ENCODE assay signal across 22 cellular contexts in the genomic region with DNA sequence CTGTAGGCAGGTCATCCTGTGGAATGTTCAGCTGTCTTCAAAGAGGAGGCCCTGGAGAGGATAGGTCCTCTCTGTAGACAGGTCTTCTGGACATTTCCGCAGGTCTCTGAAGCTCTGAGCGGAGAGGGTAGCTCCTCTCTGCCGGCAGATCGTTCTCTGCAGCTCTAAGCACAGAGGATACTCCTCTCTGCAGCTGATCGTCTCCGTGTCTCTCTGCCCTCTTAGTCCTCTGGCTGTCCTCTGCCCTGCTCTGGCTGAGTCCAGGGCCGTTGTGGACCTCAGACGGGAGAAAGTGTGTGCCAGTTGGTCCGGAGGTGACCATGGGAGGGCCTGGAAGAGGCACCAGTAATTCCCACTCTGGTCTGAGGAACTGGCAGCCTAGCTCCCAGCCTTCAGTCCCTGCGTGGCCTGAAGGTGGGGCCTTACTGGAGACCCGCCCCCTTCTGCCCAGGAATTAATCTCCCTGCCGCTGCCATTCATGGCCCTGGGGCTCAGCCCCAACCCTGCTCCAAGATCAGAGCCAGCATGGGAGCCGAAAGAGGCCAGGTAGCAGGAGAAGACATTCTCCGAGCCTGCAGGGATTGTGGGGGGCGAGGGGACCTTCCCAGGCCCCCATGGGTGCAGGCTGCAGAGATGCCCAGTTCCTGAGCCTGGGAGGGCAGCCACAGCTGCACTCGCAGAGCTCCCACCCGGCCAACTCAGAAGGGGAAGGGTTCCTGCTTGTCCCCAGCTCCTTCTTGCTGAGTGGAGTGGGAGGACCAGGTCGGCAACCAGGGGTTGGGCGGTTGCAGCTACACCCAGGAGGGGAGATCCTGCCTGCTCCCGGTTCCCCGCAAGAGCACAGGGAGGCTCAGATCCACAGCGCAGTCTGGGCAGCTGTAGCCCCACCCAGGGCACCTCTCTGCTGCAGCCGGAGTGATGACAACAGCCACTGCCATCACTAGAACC.
DNase-seq lines count a peak whose midpoint lies in the region; ATAC-seq and TF ChIP-seq lines count a peak whose summit lies in the region.
"Had no signal": no experiment of that assay in that cellular context is flagged by ENCODE, and none has a peak within 500 bp of the region (broad histone marks: within the 10 kb centered on the region; RNA-seq: fewer than 3 reads in every experiment).

No MANE protein-coding gene starts in this region.

- peak overlapping the region in 1 of 2 experiments; percentile 29; a peak in 1 of 4 replicates for H3K4me3 ChIP-seq in SK-N-SH (ENCODE audit: low read depth in 2 of 2, low read length in 1 of 2)
- H3K4me3 ChIP-seq in trophoblast cell (ENCODE audit: low read depth, low read length), result no peak overlapping the region
- H3K4me3 ChIP-seq in aorta (ENCODE audit: low read length in 2 of 2), result no peak overlapping the region
- H3K4me3 ChIP-seq: K562, MG63 had no signal

- DNase-seq in SK-N-SH (no peak), chondrocyte (ENCODE audit: low spot score) (peak; percentile 76), trophoblast cell (no peak), aorta (no peak), putamen (ENCODE audit: low spot score) (no peak)
- DNase-seq: 8988T; Calu3; CD8-positive, alpha-beta memory T cell; DMS153; MG63; NCI-H1417 treated with DMSO at 0.1 percent for 48 hours; NCI-H187; NCI-H2227 treated with DMSO at 0.1 percent for 48 hours; NCI-H524; NCI-H774; OCI-M1 had no signal

- peak; percentile 38 for ATAC-seq in SK-N-SH treated with all-trans-retinoic acid at 6 μM for 48 hours
- ATAC-seq in aorta (ENCODE audit: low FRiP score), result peak; percentile 46
- ATAC-seq in HG02642 (IDR thresholded peaks at IDR 0.05; ENCODE audit: poor library complexity, unreplicated experiment), result no peak
- ATAC-seq in HG03159 (IDR thresholded peaks at IDR 0.05; ENCODE audit: unreplicated experiment), result no peak
- ATAC-seq: K562, Right ventricle myocardium inferior had no signal

- H3K27me3 ChIP-seq in SK-N-SH (ENCODE audit: insufficient read depth), result no peaks in the 10 kb centered on the region
- H3K27me3 ChIP-seq in trophoblast cell (ENCODE audit: insufficient read depth, low read length), result no peaks in the 10 kb centered on the region
- H3K27me3 ChIP-seq in aorta (ENCODE audit: control insufficient read depth in 1 of 2, insufficient read depth in 2 of 2, low read length in 1 of 2), result no peaks in the 10 kb centered on the region
- H3K27me3 ChIP-seq: MG63 had no signal

- TF ChIP-seq RAD21 in SK-N-SH (IDR thresholded peaks at IDR 0.05; ENCODE audit: low read length), result no peak

- POLR2A ChIA-PET in SK-N-SH (lab: Yijun Ruan, JAX), result no interaction called here

- H2AFZ ChIP-seq in SK-N-SH (ENCODE audit: low read depth), result no peak overlapping the region
- H2AFZ ChIP-seq in trophoblast cell (ENCODE audit: insufficient read depth, low read length, poor library complexity), result no peak overlapping the region

- intact Hi-C loops in aorta (cut with DNase I), result no loop called here

- peak overlapping the region; percentile 5 for H4K12ac ChIP-seq in trophoblast cell (ENCODE audit: low read depth, low read length)

- no peak overlapping the region for H4K8ac ChIP-seq in trophoblast cell (ENCODE audit: low read depth, low read length)

- no peak overlapping the region for H2BK5ac ChIP-seq in trophoblast cell (ENCODE audit: low read depth, low read length, poor library complexity)

- H3K4ac ChIP-seq in trophoblast cell (ENCODE audit: low read depth, low read length), result no peak overlapping the region

- H3K27ac ChIP-seq in SK-N-SH (ENCODE audit: low read depth in 2 of 2, low read length in 1 of 2), result no peak overlapping the region
- H3K27ac ChIP-seq in trophoblast cell (ENCODE audit: low read depth, low read length), result no peak overlapping the region
- H3K27ac ChIP-seq in aorta (ENCODE audit: low read depth in 1 of 2, low read length in 2 of 2), result no peak overlapping the region
- H3K27ac ChIP-seq: C4-2B had no signal

- H3K79me1 ChIP-seq in trophoblast cell (ENCODE audit: low read length), result no peaks in the 10 kb centered on the region

- H3K4me2 ChIP-seq in SK-N-SH (no peak overlapping the region; the same call in 1 of the 2 replicates), trophoblast cell (ENCODE audit: low read length) (no peak overlapping the region)

- H3K79me2 ChIP-seq in SK-N-SH (ENCODE audit: insufficient read depth) (no peaks in the 10 kb centered on the region), trophoblast cell (ENCODE audit: control insufficient read depth, insufficient read depth, low read length, poor library complexity) (no peaks in the 10 kb centered on the region)

- H3K27ac Mint-ChIP-seq in chondrocyte (ENCODE audit: unreplicated experiment), result no peak overlapping the region
- H3K27ac Mint-ChIP-seq: CD8-positive, alpha-beta memory T cell had no signal

- H4K91ac ChIP-seq in trophoblast cell (ENCODE audit: low read depth, low read length), result no peak overlapping the region

- no peak overlapping the region for H3K18ac ChIP-seq in trophoblast cell (ENCODE audit: low read length)

- H4K20me1 ChIP-seq in SK-N-SH (ENCODE audit: insufficient read depth), result no peaks in the 10 kb centered on the region

- CTCF ChIA-PET in SK-N-SH (lab: Yijun Ruan, JAX), result no interaction called here

- H2AK5ac ChIP-seq in trophoblast cell (ENCODE audit: low read length), result no peak overlapping the region

- no peaks in the 10 kb centered on the region for H3F3A ChIP-seq in SK-N-SH (replicated peaks; ENCODE audit: insufficient read depth)

- peaks cover 2% of the 10 kb centered on the region for H3K9me3 Mint-ChIP-seq in chondrocyte (ENCODE audit: low read depth)
- H3K9me3 Mint-ChIP-seq: CD8-positive, alpha-beta memory T cell had no signal

- H3K9me2 ChIP-seq in SK-N-SH, result no peaks in the 10 kb centered on the region

- H3K9ac ChIP-seq in SK-N-SH (no peak overlapping the region), trophoblast cell (ENCODE audit: low read length) (no peak overlapping the region)

- H3K36me3 ChIP-seq in SK-N-SH (replicated peaks in 1 of 2; ENCODE audit: control insufficient read depth in 1 of 2, insufficient read depth in 2 of 2, low read length in 1 of 2) (no peaks in the 10 kb centered on the region), trophoblast cell (ENCODE audit: control insufficient read depth in 1 of 2, insufficient read depth in 2 of 2, low read length in 2 of 2) (no peaks in the 10 kb centered on the region), aorta (ENCODE audit: control insufficient read depth in 1 of 2, insufficient read depth in 2 of 2, low read length in 1 of 2) (no peaks in the 10 kb centered on the region)
- H3K36me3 ChIP-seq: MG63 had no signal

- H3K4me3 Mint-ChIP-seq in chondrocyte (ENCODE audit: unreplicated experiment), result no peak overlapping the region
- H3K4me3 Mint-ChIP-seq: CD8-positive, alpha-beta memory T cell had no signal

- H3K4me1 ChIP-seq in SK-N-SH (ENCODE audit: control insufficient read depth in 1 of 2, insufficient read depth in 2 of 2, low read depth in 1 of 2, low read length in 1 of 2) (no peaks in the 10 kb centered on the region), trophoblast cell (ENCODE audit: control insufficient read depth in 1 of 2, insufficient read depth in 2 of 2, low read length in 2 of 2) (no peaks in the 10 kb centered on the region), aorta (ENCODE audit: control insufficient read depth in 1 of 2, insufficient read depth in 2 of 2, low read length in 2 of 2) (peaks cover 0 to 2% of the 10 kb centered on the region in 2 donors)

- no peaks in the 10 kb centered on the region for H3K4me1 Mint-ChIP-seq in chondrocyte (ENCODE audit: low read depth)
- H3K4me1 Mint-ChIP-seq: CD8-positive, alpha-beta memory T cell had no signal

- WGBS in SK-N-SH (ENCODE audit: low lambda C conversion rate), result under 1% methylated on average over 12 of the region's 23 CpGs
- no CpG with 5 or more reads among the region's 23 CpGs for WGBS in trophoblast cell (ENCODE audit: extremely low coverage, insufficient coverage, insufficient read length)
- WGBS in aorta, 2 donors, result 91 to 92% methylated on average over 23 of the region's 23 CpGs

- H3K9me3 ChIP-seq in SK-N-SH (no peaks in the 10 kb centered on the region), trophoblast cell (ENCODE audit: insufficient read depth, low read depth, low read length) (no peaks in the 10 kb centered on the region), aorta (ENCODE audit: control insufficient read depth, low read length) (no peaks in the 10 kb centered on the region)
- H3K9me3 ChIP-seq: MG63 had no signal

- H2BK12ac ChIP-seq in trophoblast cell (ENCODE audit: low read length), result no peak overlapping the region

- no peak for TF ChIP-seq EP300 in SK-N-SH (IDR thresholded peaks at IDR 0.05; ENCODE audit: borderline replicate concordance in 1 of 2, low read depth in 1 of 2, low read length in 1 of 2)

- no peaks in the 10 kb centered on the region for H3K27me3 Mint-ChIP-seq in chondrocyte (ENCODE audit: low read depth)
- H3K27me3 Mint-ChIP-seq: CD8-positive, alpha-beta memory T cell had no signal

- H3K23ac ChIP-seq in trophoblast cell (ENCODE audit: low read length), result no peak overlapping the region

- no peaks in the 10 kb centered on the region for H3K36me3 Mint-ChIP-seq in chondrocyte (ENCODE audit: low read depth)
- H3K36me3 Mint-ChIP-seq: CD8-positive, alpha-beta memory T cell had no signal

- TF ChIP-seq CTCF in SK-N-SH (IDR thresholded peaks at IDR 0.05) (no peak), chondrocyte (IDR thresholded peaks at IDR 0.05) (no peak)

- no peak overlapping the region for H3K14ac ChIP-seq in trophoblast cell (ENCODE audit: low read length)

- no peak overlapping the region for H2BK120ac ChIP-seq in trophoblast cell (ENCODE audit: insufficient read depth, low read length, poor library complexity)

TF ChIP-seq in SK-N-SH treated with all-trans-retinoic acid at 6 μM for 48 hours, 23 proteins besides CTCF, POLR2A, EP300 and RAD21:
- no peak for TF ChIP-seq ZNF70 (CRISPR knock-in tag; IDR thresholded peaks at IDR 0.05)

TF ChIP-seq in SK-N-SH, 30 proteins besides CTCF, POLR2A, EP300 and RAD21 (continues in another document):
- TF ChIP-seq NFIC (IDR thresholded peaks at IDR 0.05; ENCODE audit: borderline replicate concordance), result no peak
- TF ChIP-seq FOXM1 (IDR thresholded peaks at IDR 0.05; ENCODE audit: low read depth), result no peak
- TF ChIP-seq TAF1 (IDR thresholded peaks at IDR 0.05; ENCODE audit: borderline replicate concordance, low read depth, low read length), result no peak
- no peak for TF ChIP-seq GATA2 (CRISPR knock-in tag; IDR thresholded peaks at IDR 0.05)
- TF ChIP-seq TEAD4 (IDR thresholded peaks at IDR 0.05; ENCODE audit: borderline replicate concordance, insufficient read depth), result no peak
- no peak for TF ChIP-seq YY1 (IDR thresholded peaks at IDR 0.05; ENCODE audit: low read depth)
- no peak for TF ChIP-seq CHD2 (IDR thresholded peaks at IDR 0.05; ENCODE audit: low read length, partially characterized antibody)
- no peak for TF ChIP-seq RCOR1 (IDR thresholded peaks at IDR 0.05; ENCODE audit: low read length)

Comparison
In these comparisons a context has a peak if more than half of its experiments do, and no peak if none do; other contexts are left out.
1. ATAC-seq: peak in SK-N-SH treated with all-trans-retinoic acid at 6 μM for 48 hours (single experiment) and aorta (single experiment); none in HG02642 (single experiment) and HG03159 (single experiment).